In genomic region chr2:98446850-98447249, GRCh38 we compare ENCODE assay signal across 1 cellular context.
TF ChIP-seq lines count a peak whose summit lies in the region.

No MANE protein-coding gene starts in this region.

TF ChIP-seq in IMR-90, 13 proteins besides CTCF, POLR2A, EP300 and RAD21:
- no peak for TF ChIP-seq ELK1 (IDR thresholded peaks at IDR 0.05; ENCODE audit: borderline replicate concordance, low read depth, low read length)
- TF ChIP-seq RCOR1 (IDR thresholded peaks at IDR 0.05; ENCODE audit: insufficient replicate concordance, low read length) = no peak
- no peak for TF ChIP-seq MXI1 (IDR thresholded peaks at IDR 0.05; ENCODE audit: borderline replicate concordance, low read depth, low read length)
- no peak for TF ChIP-seq USF2 (IDR thresholded peaks at IDR 0.05; ENCODE audit: low read depth, low read length)
- TF ChIP-seq MAFK (IDR thresholded peaks at IDR 0.05; ENCODE audit: low read depth, low read length) = no peak
- TF ChIP-seq MAZ (IDR thresholded peaks at IDR 0.05; ENCODE audit: borderline replicate concordance, low read depth, low read length) = no peak
